8 cellular contexts compared by ENCODE assay signal in genomic region chrX:70455366-70456202, GRCh38. TPM values are rescaled to one million over a fixed set of nuclear protein-coding genes. Genes with fewer than 3 reads are reported as not detected.
DNase-seq lines count a peak whose midpoint lies in the region; ATAC-seq, FAIRE-seq and TF ChIP-seq lines count a peak whose summit lies in the region.

No MANE protein-coding gene starts in this region.

- H4K5ac ChIP-seq in mesendoderm (ENCODE audit: low read length): no peak overlapping the region

- peak overlapping the region; percentile 49 for H3K27ac Mint-ChIP-seq in MCF 10A (ENCODE audit: low read depth, unreplicated experiment)

- H2BK120ac ChIP-seq in mesendoderm (ENCODE audit: low read depth, low read length): peak overlapping the region; percentile 39

- peak overlapping the region; percentile 83 for H3K4me3 Mint-ChIP-seq in MCF 10A (ENCODE audit: unreplicated experiment)

- no peak overlapping the region for H3K23ac ChIP-seq in mesendoderm (ENCODE audit: low read length)

- peak overlapping the region; percentile 92 for H3K9ac ChIP-seq in mesendoderm (ENCODE audit: low read length)

- BruUV-seq in MCF 10A (replicated peaks; lab: Mats Ljungman, UMichigan): no TSS peak

- CTCF ChIA-PET in MCF 10A (lab: Yijun Ruan, JAX): interaction anchor here (0.5 to 2.8 kb wide), 11 partner anchors 8 to 1545 kb away, joined by 3 to 16 read pairs (median 5); no protein-coding TSS in a partner anchor

- no peaks in the 10 kb centered on the region for H3K27me3 ChIP-seq in mesendoderm (ENCODE audit: insufficient read depth, low read length, poor library complexity)

- H3K4me2 ChIP-seq in mesendoderm (ENCODE audit: low read length): peak overlapping the region; percentile 67

- no CpG with 5 or more reads among the region's 32 CpGs for WGBS in mesendoderm (ENCODE audit: extremely low coverage, insufficient coverage, low lambda C conversion rate)

- no peak overlapping the region for H2BK15ac ChIP-seq in mesendoderm (replicated peaks; ENCODE audit: low read depth)

- peaks cover 39% of the 10 kb centered on the region for H3K27me3 Mint-ChIP-seq in MCF 10A (ENCODE audit: insufficient read depth, unreplicated experiment)

- peak overlapping the region; percentile 78 for H3K27ac ChIP-seq in mesendoderm (ENCODE audit: low read depth, low read length)

- no peaks in the 10 kb centered on the region for H3K79me1 ChIP-seq in mesendoderm (ENCODE audit: low read length)

- TF ChIP-seq CTCF in MCF 10A (IDR thresholded peaks at IDR 0.05; ENCODE audit: unreplicated experiment): no peak
- no peak for TF ChIP-seq CTCF in GM20000 (IDR thresholded peaks at IDR 0.05; ENCODE audit: extremely low read depth, missing control alignments)

- H3K36me3 ChIP-seq in mesendoderm (ENCODE audit: control insufficient read depth, insufficient read depth, low read length): no peaks in the 10 kb centered on the region

- H2AK5ac ChIP-seq in mesendoderm (ENCODE audit: low read length): no peak overlapping the region

- POLR2A ChIA-PET in MCF 10A (lab: Yijun Ruan, JAX): interaction anchor here (0.6 to 2.6 kb wide), 8 partner anchors 12 to 197 kb away, joined by 3 to 18 read pairs (median 4); no protein-coding TSS in a partner anchor

- peak overlapping the region; percentile 63 for H2BK5ac ChIP-seq in mesendoderm (ENCODE audit: low read length)

- H3K56ac ChIP-seq in mesendoderm (ENCODE audit: low read length): peak overlapping the region; percentile 93

- H4K8ac ChIP-seq in mesendoderm (ENCODE audit: low read depth, low read length): peak overlapping the region; percentile 84

- H3K36me3 Mint-ChIP-seq in MCF 10A (ENCODE audit: insufficient read depth, unreplicated experiment): peaks cover 4% of the 10 kb centered on the region

- peak overlapping the region; percentile 84 for H3K4ac ChIP-seq in mesendoderm (ENCODE audit: low read depth, low read length)

- peaks cover 16% of the 10 kb centered on the region for H3K79me2 ChIP-seq in mesendoderm (ENCODE audit: control insufficient read depth, insufficient read depth, low read length)

- H3K4me3 ChIP-seq in mesendoderm (ENCODE audit: low read length): peak overlapping the region; percentile 57

- no peaks in the 10 kb centered on the region for H3K4me1 ChIP-seq in mesendoderm (ENCODE audit: control insufficient read depth, low read depth, low read length)

- intact Hi-C loops in MCF 10A (cut with micrococcal nuclease): loop anchor here (2.0 kb wide), 1 partner anchor 505 kb away; no protein-coding TSS in a partner anchor

- H3K9me3 Mint-ChIP-seq in MCF 10A (ENCODE audit: unreplicated experiment): no peaks in the 10 kb centered on the region

- H3K4me1 Mint-ChIP-seq in MCF 10A (ENCODE audit: insufficient read depth, unreplicated experiment): peaks cover 9% of the 10 kb centered on the region

- no peak for TF ChIP-seq POLR2A in H54 (IDR thresholded peaks at IDR 0.05; ENCODE audit: low read depth, low read length)

- DNase-seq in NAMALWA (ENCODE audit: low spot score) (peak; percentile 3), MCF 10A (ENCODE audit: unreplicated experiment) (no peak), mesendoderm (peak; percentile 72), H54 (ENCODE audit: insufficient read length, low spot score) (no peak), SIG-M5 treated with dmso at 0.1 percent for 504 hours (lab: John Stamatoyannopoulos, UW; ENCODE audit: unreplicated experiment) (no peak), GM20000 (ENCODE audit: low spot score) (no peak)
- no peak for DNase-seq in activated CD4-positive, CD25-positive, alpha-beta regulatory T cell (lab: John Stamatoyannopoulos, UW)

- FAIRE-seq in H54 (lab: Jason Lieb, UNC): no peak

- peak overlapping the region; percentile 98 for H3K18ac ChIP-seq in mesendoderm (ENCODE audit: low read length)

- ATAC-seq in GM18868 (IDR thresholded peaks at IDR 0.05; ENCODE audit: unreplicated experiment): peak; percentile 29

RNA-seq across cellular contexts. Expression of gene DLG3, which starts 10.9 kb away (rescaled TPM):
- 12.8 and 20.1 TPM in 2 replicates for total RNA-seq in MCF 10A (2022)
- polyA plus RNA-seq in mesendoderm (2013, experiment 1 of 2): 28.6 TPM
- 31.9 TPM for polyA plus RNA-seq in mesendoderm (2013, experiment 2 of 2)

RNA-seq across cellular contexts. Expression of gene GDPD2, which starts 32.5 kb away (rescaled TPM):
- total RNA-seq in MCF 10A (2022): not detected in 2 replicates
- 1.9 TPM for polyA plus RNA-seq in mesendoderm (2013, experiment 1 of 2)
- polyA plus RNA-seq in mesendoderm (2013, experiment 2 of 2): 2.2 TPM

Comparison
In these comparisons a context has a peak if more than half of its experiments do, and no peak if none do; other contexts are left out.
1. DNase-seq: peak in NAMALWA (single experiment) and mesendoderm (single experiment); none in MCF 10A (single experiment), activated CD4-positive, CD25-positive, alpha-beta regulatory T cell (0 of 4), H54 (single experiment), SIG-M5 treated with dmso at 0.1 percent for 504 hours (single experiment) and GM20000 (single experiment).